In genomic region chr3:48244462-48244861, GRCh38 we compare ENCODE assay signal across 27 cellular contexts. TPM values are rescaled to one million over a fixed set of nuclear protein-coding genes. Genes with fewer than 3 reads are reported as not detected.
"Had no signal": no experiment of that assay in that cellular context is flagged by ENCODE, and none has a peak within 500 bp of the region (broad histone marks: within the 10 kb centered on the region; RNA-seq: fewer than 3 reads in every experiment).

No MANE protein-coding gene starts in this region.

- H3K4me2 ChIP-seq: hepatocyte had no signal

- H3K4me1 ChIP-seq: breast epithelium had no signal

- H2AFZ ChIP-seq: hepatocyte had no signal

- H3K27me3 ChIP-seq: breast epithelium, hepatocyte, left lung, vagina had no signal

- DNase-seq: activated CD4-positive, alpha-beta T cell treated with anti-CD3 and anti-CD28 coated beads, Interleukin-2, amount 10 ng/mL, durations not matched to agents 7 days and 5 days; activated CD4-positive, CD25-positive, alpha-beta regulatory T cell treated with anti-CD3 and anti-CD28 coated beads, Interleukin-2, amount 50 U/mL, for 72 hours; effector memory CD8-positive, alpha-beta T cell; foreskin melanocyte; kidney glomerular epithelial cell; left lung; nucleus accumbens; small intestine; stimulated activated CD4-positive, alpha-beta T cell treated with anti-CD3 and anti-CD28 coated beads, Interleukin-15, amount 100 ng/mL, for 24 hours; stimulated activated CD4-positive, alpha-beta T cell treated with anti-CD3 and anti-CD28 coated beads, Interleukin-4, amount 100 ng/mL, for 1 hour; stimulated activated naive CD4-positive, alpha-beta T cell treated with Interleukin-2 at 50 U/mL for 16 hours; T-cell had no signal

- H3K36me3 ChIP-seq: breast epithelium, thoracic aorta had no signal

- H3K9me3 ChIP-seq: breast epithelium, left lung, thoracic aorta, vagina had no signal

- FAIRE-seq: astrocyte, colon, endothelial cell of umbilical vein, small intestine had no signal

- H3K4me3 ChIP-seq: breast epithelium, hepatocyte, left lung, thoracic aorta, vagina had no signal

- H3K27ac ChIP-seq: breast epithelium, hepatocyte, left lung, thoracic aorta, vagina, VCaP had no signal

- ATAC-seq: activated naive CD4-positive, alpha-beta T cell treated with anti-CD3 and anti-CD28 coated beads, Interleukin-2, amount 50 U/mL, for 72 hours; activated T-helper 17 cell treated with anti-CD3 and anti-CD28 coated beads, Interleukin-2, amount 50 U/mL, for 72 hours; effector memory CD8-positive, alpha-beta T cell; esophagus mucosa; left lung; sciatic nerve; T-cell had no signal

RNA-seq across cellular contexts. Expression of gene CAMP, which starts 21.2 kb away (rescaled TPM):
- total RNA-seq: activated CD4-positive, alpha-beta T cell treated with anti-CD3 and anti-CD28 coated beads, Interleukin-2, amount 10 ng/mL, durations not matched to agents 7 days and 5 days; activated naive CD4-positive, alpha-beta T cell treated with anti-CD3 and anti-CD28 coated beads, Interleukin-2, amount 50 U/mL, for 72 hours; activated T-helper 17 cell treated with anti-CD3 and anti-CD28 coated beads, Interleukin-2, amount 50 U/mL, for 72 hours; astrocyte; dermis microvascular lymphatic vessel endothelial cell; endothelial cell of umbilical vein; esophagus mucosa; hepatocyte; lung microvascular endothelial cell; mesothelial cell of epicardium; T-cell; thoracic aorta; vagina had no signal
- polyA plus RNA-seq: endothelial cell of umbilical vein, hepatocyte had no signal
